Comparison of ENCODE assay signal across 18 cellular contexts in genomic region chr17:79986441-79987186, GRCh38. TPM values are rescaled to one million over a fixed set of nuclear protein-coding genes. Genes with fewer than 3 reads are reported as not detected.
DNase-seq lines count a peak whose midpoint lies in the region; ATAC-seq, FAIRE-seq and TF ChIP-seq lines count a peak whose summit lies in the region.
"Had no signal": no experiment of that assay in that cellular context is flagged by ENCODE, and none has a peak within 500 bp of the region (broad histone marks: within the 10 kb centered on the region; RNA-seq: fewer than 3 reads in every experiment).

No MANE protein-coding gene starts in this region.

- no peak for TF ChIP-seq POLR2A in GM12892 (IDR thresholded peaks at IDR 0.05; ENCODE audit: low read depth, low read length)

- WGBS in endodermal cell (ENCODE audit: insufficient coverage in 1 of 2, insufficient read length in 1 of 2), 2 experiments, result 91 to 95% methylated on average over 10 to 27 of the region's 27 CpGs

- H3K4me1 Mint-ChIP-seq in endodermal cell, result peaks cover 24% of the 10 kb centered on the region
- peaks cover 7% of the 10 kb centered on the region for H3K4me1 Mint-ChIP-seq in activated CD8-positive, alpha-beta T cell treated with anti-CD3 and anti-CD28 coated beads, Interleukin-2, amount 10 ng/mL, durations not matched to agents 7 days and 5 days (ENCODE audit: low read depth)

- H3K4me3 ChIP-seq in left ventricle myocardium inferior (no peak overlapping the region), endodermal cell (ENCODE audit: low read length) (no peak overlapping the region), lower lobe of right lung (no peak overlapping the region)
- H3K4me3 ChIP-seq: Peyer's patch had no signal

- POLR2A ChIA-PET in activated CD8-positive, alpha-beta T cell treated with anti-CD3 and anti-CD28 coated beads, Interleukin-2, amount 10 ng/mL, durations not matched to agents 7 days and 5 days (lab: Charles Lee), result no interaction called here

- peak; percentile 73 for DNase-seq in Right ventricle myocardium inferior (ENCODE audit: missing footprints)
- DNase-seq in left ventricle myocardium inferior, result no peak
- DNase-seq in endodermal cell, result peak; percentile 47
- peak; percentile 48 for DNase-seq in lower lobe of right lung
- DNase-seq in activated CD8-positive, alpha-beta T cell treated with anti-CD3 and anti-CD28 coated beads, Interleukin-2, amount 10 ng/mL, durations not matched to agents 7 days and 5 days, result no peak
- DNase-seq in urothelium cell line (ENCODE audit: low spot score), result no peak
- no peak for DNase-seq in GM12892 (ENCODE audit: insufficient read length)
- DNase-seq: activated CD4-positive, alpha-beta T cell treated with anti-CD3 and anti-CD28 coated beads for 4 hours; activated T-cell treated with anti-CD3 and anti-CD28 coated beads, Interleukin-2, amount 50 U/mL, for 1 hour; COR-L47; GDM1; NCI-H524 treated with DMSO at 0.1 percent for 48 hours; stimulated activated naive CD8-positive, alpha-beta T cell treated with anti-CD3 and anti-CD28 coated beads, Interleukin-15, Interleukin-2, amounts not matched to agents 100 U/mL and 50 U/mL, for 24 hours had no signal

- no peak for FAIRE-seq in urothelium cell line (lab: Jason Lieb, UNC)
- FAIRE-seq in GM12892 (lab: Jason Lieb, UNC), result no peak

- H3K27me3 Mint-ChIP-seq in endodermal cell (ENCODE audit: insufficient read depth), result no peaks in the 10 kb centered on the region
- no peaks in the 10 kb centered on the region for H3K27me3 Mint-ChIP-seq in activated CD8-positive, alpha-beta T cell treated with anti-CD3 and anti-CD28 coated beads, Interleukin-2, amount 10 ng/mL, durations not matched to agents 7 days and 5 days (ENCODE audit: low read depth)

- no peak overlapping the region for H3K4me3 Mint-ChIP-seq in endodermal cell
- H3K4me3 Mint-ChIP-seq in activated CD8-positive, alpha-beta T cell treated with anti-CD3 and anti-CD28 coated beads, Interleukin-2, amount 10 ng/mL, durations not matched to agents 7 days and 5 days, result no peak overlapping the region
- H3K4me3 Mint-ChIP-seq: dendritic cell treated with granulocyte-macrophage colony-stimulating factor and Interleukin-4, amounts not matched to agents 40 ng/mL and 50 ng/mL, for 4 days had no signal

- CTCF ChIA-PET in activated CD8-positive, alpha-beta T cell treated with anti-CD3 and anti-CD28 coated beads, Interleukin-2, amount 10 ng/mL, durations not matched to agents 7 days and 5 days (lab: Charles Lee), result interaction anchor here (0.9 to 1.6 kb wide), 2 partner anchors 11 to 241 kb away, joined by 3 to 4 read pairs; no protein-coding TSS in a partner anchor

- H3K27me3 ChIP-seq in left ventricle myocardium inferior (ENCODE audit: low read depth) (no peaks in the 10 kb centered on the region), endodermal cell (ENCODE audit: control insufficient read depth, insufficient read depth, low read length, poor library complexity, severe bottlenecking) (no peaks in the 10 kb centered on the region), lower lobe of right lung (ENCODE audit: low read depth) (no peaks in the 10 kb centered on the region)
- H3K27me3 ChIP-seq: Peyer's patch had no signal

- intact Hi-C loops in Right ventricle myocardium inferior (cut with DNase I) (no loop called here), left ventricle myocardium inferior (cut with micrococcal nuclease) (no loop called here), lower lobe of right lung (cut with DNase I) (no loop called here)

- peaks cover 33% of the 10 kb centered on the region for H3K4me1 ChIP-seq in left ventricle myocardium inferior
- H3K4me1 ChIP-seq in endodermal cell (ENCODE audit: control insufficient read depth, insufficient read depth, low read length), result peaks cover 3% of the 10 kb centered on the region
- H3K4me1 ChIP-seq in lower lobe of right lung, result peaks cover 14% of the 10 kb centered on the region

- no peaks in the 10 kb centered on the region for H3K9me3 Mint-ChIP-seq in endodermal cell
- no peaks in the 10 kb centered on the region for H3K9me3 Mint-ChIP-seq in activated CD8-positive, alpha-beta T cell treated with anti-CD3 and anti-CD28 coated beads, Interleukin-2, amount 10 ng/mL, durations not matched to agents 7 days and 5 days (ENCODE audit: insufficient read depth)
- H3K9me3 Mint-ChIP-seq: dendritic cell treated with granulocyte-macrophage colony-stimulating factor and Interleukin-4, amounts not matched to agents 40 ng/mL and 50 ng/mL, for 4 days had no signal

- H3K9ac ChIP-seq in endodermal cell (ENCODE audit: extremely low read depth, low read length, poor library complexity, severe bottlenecking), result no peak overlapping the region
- H3K9ac ChIP-seq: KMS-11 had no signal

- H3K9me3 ChIP-seq in left ventricle myocardium inferior (replicated peaks) (no peaks in the 10 kb centered on the region), endodermal cell (ENCODE audit: control insufficient read depth, low read length) (no peaks in the 10 kb centered on the region), lower lobe of right lung (no peaks in the 10 kb centered on the region)
- H3K9me3 ChIP-seq: Peyer's patch had no signal

- H3K27ac Mint-ChIP-seq in endodermal cell, result no peak overlapping the region
- H3K27ac Mint-ChIP-seq in activated CD8-positive, alpha-beta T cell treated with anti-CD3 and anti-CD28 coated beads, Interleukin-2, amount 10 ng/mL, durations not matched to agents 7 days and 5 days, result no peak overlapping the region
- H3K27ac Mint-ChIP-seq: dendritic cell treated with granulocyte-macrophage colony-stimulating factor and Interleukin-4, amounts not matched to agents 40 ng/mL and 50 ng/mL, for 4 days had no signal

- H3K36me3 ChIP-seq in left ventricle myocardium inferior, result no peaks in the 10 kb centered on the region
- no peaks in the 10 kb centered on the region for H3K36me3 ChIP-seq in endodermal cell (ENCODE audit: control insufficient read depth, insufficient read depth, low read length)
- no peaks in the 10 kb centered on the region for H3K36me3 ChIP-seq in lower lobe of right lung
- H3K36me3 ChIP-seq: Peyer's patch had no signal

- ATAC-seq in Right ventricle myocardium inferior, result no peak
- no peak for ATAC-seq in lower lobe of right lung
- ATAC-seq in activated CD8-positive, alpha-beta T cell treated with anti-CD3 and anti-CD28 coated beads, Interleukin-2, amount 10 ng/mL, durations not matched to agents 7 days and 5 days, result no peak
- no peak for ATAC-seq in HG03045 (IDR thresholded peaks at IDR 0.05; ENCODE audit: unreplicated experiment)
- ATAC-seq: stimulated activated naive CD8-positive, alpha-beta T cell treated with anti-CD3 and anti-CD28 coated beads, Interleukin-15, Interleukin-2, amounts not matched to agents 100 U/mL and 50 U/mL, for 24 hours had no signal

- H3K27ac ChIP-seq in left ventricle myocardium inferior (replicated peaks) (no peak overlapping the region), endodermal cell (ENCODE audit: low read depth, low read length) (no peak overlapping the region), lower lobe of right lung (no peak overlapping the region)
- H3K27ac ChIP-seq: KMS-11 had no signal

- no peak for TF ChIP-seq CTCF in left ventricle myocardium inferior (IDR thresholded peaks at IDR 0.05; ENCODE audit: borderline replicate concordance)
- TF ChIP-seq CTCF in endodermal cell (conservative IDR thresholded peaks at IDR 0.05), result no peak
- no peak for TF ChIP-seq CTCF in lower lobe of right lung (IDR thresholded peaks at IDR 0.05)

- H3K36me3 Mint-ChIP-seq in endodermal cell (ENCODE audit: low read depth), result peaks cover 10% of the 10 kb centered on the region
- H3K36me3 Mint-ChIP-seq in activated CD8-positive, alpha-beta T cell treated with anti-CD3 and anti-CD28 coated beads, Interleukin-2, amount 10 ng/mL, durations not matched to agents 7 days and 5 days (ENCODE audit: low read depth), result no peaks in the 10 kb centered on the region

RNA-seq across cellular contexts. Expression of gene TBC1D16, which starts 49.1 kb away (rescaled TPM):
- total RNA-seq in Right ventricle myocardium inferior (16.3 TPM), left ventricle myocardium inferior (15.9 TPM), endodermal cell (100 to 1,000 TPM in 1 of 2 donors, 10 to 100 TPM in 1; 88.2 to 116 TPM), lower lobe of right lung (24.7 TPM)
- 56.3 TPM for polyA plus RNA-seq in endodermal cell (2013, experiment 1 of 2)
- 53.8 TPM for polyA plus RNA-seq in endodermal cell (2013, experiment 2 of 2)
- 1 to 10 TPM; 1.3 to 2.1 TPM for total RNA-seq in activated CD8-positive, alpha-beta T cell treated with anti-CD3 and anti-CD28 coated beads, Interleukin-2, amount 10 ng/mL, durations not matched to agents 7 days and 5 days
- 0.45 TPM for polyA plus RNA-seq in GM12892 (2012; ENCODE audit: missing spikeins)

RNA-seq across cellular contexts. Expression of gene CCDC40, which starts 49.8 kb away (rescaled TPM):
- total RNA-seq in Right ventricle myocardium inferior (5.4 TPM), left ventricle myocardium inferior (7.7 TPM), endodermal cell (10 to 100 TPM; 21.7 to 38.9 TPM), lower lobe of right lung (14.1 TPM)
- polyA plus RNA-seq in endodermal cell (2013, experiment 1 of 2), result 16.3 TPM
- polyA plus RNA-seq in endodermal cell (2013, experiment 2 of 2), result 14.2 TPM
- not detected for total RNA-seq in activated CD8-positive, alpha-beta T cell treated with anti-CD3 and anti-CD28 coated beads, Interleukin-2, amount 10 ng/mL, durations not matched to agents 7 days and 5 days
- 0.25 TPM for polyA plus RNA-seq in GM12892 (2012; ENCODE audit: missing spikeins)
- total RNA-seq: T-helper 2 cell treated with Interferon-gamma antibody and Interleukin-4, amounts not matched to agents 100 ng/mL and 5 ng/mL, for 36 hours had no signal

Comparison
In these comparisons a context has a peak if more than half of its experiments do, and no peak if none do; other contexts are left out.
1. DNase-seq: peak in Right ventricle myocardium inferior (single experiment), endodermal cell (single experiment) and lower lobe of right lung (single experiment); none in left ventricle myocardium inferior (single experiment), activated CD8-positive, alpha-beta T cell treated with anti-CD3 and anti-CD28 coated beads, Interleukin-2, amount 10 ng/mL, durations not matched to agents 7 days and 5 days (single experiment), urothelium cell line (single experiment) and GM12892 (single experiment).